In the genomic region with DNA sequence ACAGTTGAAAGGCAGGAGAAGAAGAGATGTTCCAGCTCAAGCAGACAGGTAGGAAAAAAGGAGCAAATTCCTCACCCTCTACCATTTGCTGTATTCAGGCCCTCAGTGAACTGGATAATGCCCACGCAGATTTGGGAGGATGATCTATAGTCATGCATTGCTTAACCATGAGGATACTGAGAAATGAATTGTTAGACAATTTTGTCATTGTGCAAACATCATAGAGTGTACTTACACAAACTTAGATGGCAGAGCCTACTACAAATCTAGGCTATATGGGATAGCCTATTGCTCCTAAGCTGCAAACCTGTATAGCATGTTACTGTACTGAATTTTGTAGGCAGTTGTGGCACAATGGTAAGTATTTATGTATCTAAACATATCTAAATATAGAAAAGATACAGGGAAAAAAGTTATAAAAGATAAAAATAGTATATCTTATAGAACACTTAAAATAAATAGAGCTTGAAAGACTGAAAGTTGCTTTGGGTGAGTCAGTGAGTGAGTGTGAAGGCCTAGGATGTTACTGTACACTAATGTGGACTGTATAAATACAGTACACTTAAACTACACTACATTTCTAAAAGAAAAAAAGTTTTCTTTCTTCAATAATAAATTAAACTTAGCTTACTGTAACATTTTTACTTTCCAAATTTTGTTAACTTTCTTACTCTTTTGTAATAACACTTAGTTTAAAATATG, we compare ENCODE assay signal across 19 cellular contexts.
DNase-seq lines count a peak whose midpoint lies in the region; ATAC-seq, FAIRE-seq and TF ChIP-seq lines count a peak whose summit lies in the region.
"Had no signal": no experiment of that assay in that cellular context is flagged by ENCODE, and none has a peak within 500 bp of the region (broad histone marks: within the 10 kb centered on the region; RNA-seq: fewer than 3 reads in every experiment).

No MANE protein-coding gene starts in this region.

- H3K4me1 ChIP-seq in Karpas-422 (ENCODE audit: low read length): no peaks in the 10 kb centered on the region
- no peaks in the 10 kb centered on the region for H3K4me1 ChIP-seq in mesenchymal stem cell (ENCODE audit: control insufficient read depth, insufficient read depth, low read depth, low read length)
- H3K4me1 ChIP-seq in upper lobe of right lung: no peaks in the 10 kb centered on the region
- H3K4me1 ChIP-seq: Peyer's patch had no signal

- no peak overlapping the region for H3K27ac ChIP-seq in Karpas-422 (ENCODE audit: low read length)
- H3K27ac ChIP-seq in mesenchymal stem cell (ENCODE audit: low read length, poor library complexity, severe bottlenecking): no peak overlapping the region
- H3K27ac ChIP-seq in upper lobe of right lung: no peak overlapping the region
- H3K27ac ChIP-seq: Peyer's patch had no signal

- H3K79me2 ChIP-seq in Karpas-422 (ENCODE audit: low read length): no peaks in the 10 kb centered on the region

- no peak overlapping the region for H3K4ac ChIP-seq in mesenchymal stem cell (ENCODE audit: low read depth in 1 of 2, low read length in 2 of 2)

- H3K36me3 Mint-ChIP-seq in endothelial cell (ENCODE audit: low read depth, unreplicated experiment): no peaks in the 10 kb centered on the region
- H3K36me3 Mint-ChIP-seq: CD8-positive, alpha-beta memory T cell had no signal

- no peaks in the 10 kb centered on the region for H3K27me3 ChIP-seq in Karpas-422 (ENCODE audit: low read length)
- no peaks in the 10 kb centered on the region for H3K27me3 ChIP-seq in mesenchymal stem cell (ENCODE audit: control insufficient read depth in 1 of 2, insufficient read depth in 1 of 2, low read length in 2 of 2)
- no peaks in the 10 kb centered on the region for H3K27me3 ChIP-seq in upper lobe of right lung
- H3K27me3 ChIP-seq: Peyer's patch had no signal

- H4K91ac ChIP-seq in mesenchymal stem cell (ENCODE audit: low read length): no peak overlapping the region

- H3K27ac Mint-ChIP-seq in endothelial cell (ENCODE audit: unreplicated experiment): no peak overlapping the region
- H3K27ac Mint-ChIP-seq: CD8-positive, alpha-beta memory T cell had no signal

- no peak for TF ChIP-seq CTCF in upper lobe of right lung (IDR thresholded peaks at IDR 0.05)
- no peak for TF ChIP-seq CTCF in endothelial cell (IDR thresholded peaks at IDR 0.05; ENCODE audit: unreplicated experiment)

- no peak overlapping the region for H2BK15ac ChIP-seq in mesenchymal stem cell (ENCODE audit: low read depth, poor library complexity, severe bottlenecking)

- no peaks in the 10 kb centered on the region for H3K9me2 ChIP-seq in Karpas-422 (replicated peaks; ENCODE audit: insufficient read depth, low read length)

- no peaks in the 10 kb centered on the region for H3K4me1 Mint-ChIP-seq in endothelial cell (ENCODE audit: unreplicated experiment)
- H3K4me1 Mint-ChIP-seq: CD8-positive, alpha-beta memory T cell had no signal

- H2AK5ac ChIP-seq in mesenchymal stem cell (ENCODE audit: low read length, severe bottlenecking): no peak overlapping the region

- no peak overlapping the region for H3K9ac ChIP-seq in Karpas-422 (ENCODE audit: low read length)
- no peak overlapping the region for H3K9ac ChIP-seq in mesenchymal stem cell (ENCODE audit: low read length)

- H3K36me3 ChIP-seq in Karpas-422 (ENCODE audit: insufficient read depth, low read length) (no peaks in the 10 kb centered on the region), mesenchymal stem cell (ENCODE audit: control insufficient read depth in 1 of 2, insufficient read depth in 2 of 2, low read depth in 1 of 2, low read length in 2 of 2) (no peaks in the 10 kb centered on the region), upper lobe of right lung (no peaks in the 10 kb centered on the region)
- H3K36me3 ChIP-seq: Peyer's patch had no signal

- DNase-seq in Karpas-422 (peak; percentile 7), mesenchymal stem cell (peak; percentile 14), NCI-H82 (lab: John Stamatoyannopoulos, UW) (no peak), upper lobe of right lung (no peak), endothelial cell (ENCODE audit: low spot score) (no peak)
- DNase-seq: ACHN; C1 segment of cervical spinal cord; CD8-positive, alpha-beta memory T cell; DMS79; H7; MM.1S; NCI-H1092 treated with DMSO at 0.1 percent for 48 hours; NCI-H146; NCI-H2029 treated with DMSO at 0.1 percent for 48 hours; NCI-H2171; NCI-H69; Peyer's patch had no signal

- H4K8ac ChIP-seq in mesenchymal stem cell (ENCODE audit: low read length): no peak overlapping the region

- no peaks in the 10 kb centered on the region for H3K9me3 Mint-ChIP-seq in endothelial cell (ENCODE audit: unreplicated experiment)
- H3K9me3 Mint-ChIP-seq: CD8-positive, alpha-beta memory T cell had no signal

- no peak for ATAC-seq in upper lobe of right lung
- ATAC-seq in HG02938 (IDR thresholded peaks at IDR 0.05; ENCODE audit: unreplicated experiment): no peak

- H4K20me1 ChIP-seq in Karpas-422 (ENCODE audit: insufficient read depth, low read depth, low read length): no peaks in the 10 kb centered on the region

- no peak overlapping the region for H2BK5ac ChIP-seq in mesenchymal stem cell (ENCODE audit: low read depth, low read length, poor library complexity, severe bottlenecking)

- H3K18ac ChIP-seq in mesenchymal stem cell (ENCODE audit: low read depth in 1 of 2, low read length in 2 of 2): no peak overlapping the region

- no peak overlapping the region for H2AFZ ChIP-seq in Karpas-422 (ENCODE audit: low read length)
- H2AFZ ChIP-seq in mesenchymal stem cell (ENCODE audit: low read depth, low read length): no peak overlapping the region

- no peaks in the 10 kb centered on the region for H3K79me1 ChIP-seq in mesenchymal stem cell (replicated peaks; ENCODE audit: low read length, poor library complexity, severe bottlenecking)

- H2BK12ac ChIP-seq in mesenchymal stem cell (ENCODE audit: low read length in 2 of 2): no peak overlapping the region

- peaks cover 2% of the 10 kb centered on the region for H3K27me3 Mint-ChIP-seq in endothelial cell (ENCODE audit: unreplicated experiment)

- H3K4me2 ChIP-seq in Karpas-422 (ENCODE audit: low read depth, low read length, poor library complexity, severe bottlenecking) (no peak overlapping the region), mesenchymal stem cell (ENCODE audit: low read length, poor library complexity, severe bottlenecking) (no peak overlapping the region)

- FAIRE-seq in endometrium (lab: Jason Lieb, UNC): peak; percentile 89

- H3K23ac ChIP-seq in mesenchymal stem cell (ENCODE audit: low read length in 2 of 2): no peak overlapping the region

- H3K9me3 ChIP-seq in Karpas-422 (ENCODE audit: low read length) (no peaks in the 10 kb centered on the region), mesenchymal stem cell (ENCODE audit: control insufficient read depth, low read length) (no peaks in the 10 kb centered on the region), upper lobe of right lung (no peaks in the 10 kb centered on the region)
- H3K9me3 ChIP-seq: Peyer's patch had no signal

- no CpG with 5 or more reads among the region's 1 CpG for WGBS in mesenchymal stem cell

- intact Hi-C loops in upper lobe of right lung (cut with DNase I): no loop called here

- no peak overlapping the region for H3K4me3 Mint-ChIP-seq in endothelial cell (ENCODE audit: unreplicated experiment)
- H3K4me3 Mint-ChIP-seq: CD8-positive, alpha-beta memory T cell had no signal

- no peak overlapping the region for H3K14ac ChIP-seq in mesenchymal stem cell (ENCODE audit: low read length in 2 of 2)

- no peak overlapping the region for H2BK120ac ChIP-seq in mesenchymal stem cell (ENCODE audit: low read depth, low read length)

- no peak overlapping the region for H3K4me3 ChIP-seq in Karpas-422 (ENCODE audit: low read length)
- no peak overlapping the region for H3K4me3 ChIP-seq in mesenchymal stem cell (ENCODE audit: insufficient read depth in 1 of 2, low read depth in 1 of 2, low read length in 2 of 2)
- no peak overlapping the region for H3K4me3 ChIP-seq in upper lobe of right lung
- H3K4me3 ChIP-seq: Peyer's patch had no signal

Comparison
In these comparisons a context has a peak if more than half of its experiments do, and no peak if none do; other contexts are left out.
1. DNase-seq: peak in Karpas-422 (single experiment) and mesenchymal stem cell (single experiment); none in NCI-H82 (single experiment), upper lobe of right lung (single experiment) and endothelial cell (single experiment).